In the genomic region with DNA sequence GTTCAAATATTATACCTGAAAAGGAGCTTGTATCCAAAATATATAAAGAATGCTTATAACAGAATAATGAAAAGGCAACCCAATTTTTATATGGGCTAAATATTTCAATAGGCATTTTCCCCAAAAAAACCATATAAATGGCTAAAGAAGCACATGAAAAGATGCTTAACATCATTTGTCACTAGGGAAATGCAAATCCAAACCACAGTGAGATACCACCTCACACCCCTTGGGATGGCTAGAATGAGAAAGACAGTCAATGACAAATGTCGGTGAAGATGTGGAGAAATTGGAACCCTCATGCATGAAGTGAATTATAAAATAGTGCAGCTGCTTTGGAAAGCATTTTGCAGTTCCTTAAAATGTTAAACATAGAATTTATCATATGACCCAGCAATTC, we compare ENCODE assay signal across 2 cellular contexts.
TF ChIP-seq lines count a peak whose summit lies in the region.

No MANE protein-coding gene starts in this region.

TF ChIP-seq in endothelial cell of umbilical vein, 7 proteins besides CTCF, POLR2A, EP300 and RAD21:
- TF ChIP-seq JUN (IDR thresholded peaks at IDR 0.05; ENCODE audit: borderline replicate concordance, insufficient read depth, insufficient read length, low read depth) (no peak), EZH2 (IDR thresholded peaks at IDR 0.05; ENCODE audit: borderline replicate concordance, low read depth, low read length, severe bottlenecking) (no peak), MYC (IDR thresholded peaks at IDR 0.05; ENCODE audit: low read depth, low read length) (no peak), GATA2 (IDR thresholded peaks at IDR 0.05; ENCODE audit: insufficient read depth, insufficient read length, low read depth, low read length) (no peak), POLR2AphosphoS5 (IDR thresholded peaks at IDR 0.05; ENCODE audit: insufficient read depth, low read depth, low read length) (no peak), FOS (IDR thresholded peaks at IDR 0.05; ENCODE audit: borderline replicate concordance, insufficient read depth, low read length) (no peak)
- TF ChIP-seq, protein P1, sequence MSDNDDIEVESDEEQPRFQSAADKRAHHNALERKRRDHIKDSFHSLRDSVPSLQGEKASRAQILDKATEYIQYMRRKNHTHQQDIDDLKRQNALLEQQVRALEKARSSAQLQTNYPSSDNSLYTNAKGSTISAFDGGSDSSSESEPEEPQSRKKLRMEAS (IDR thresholded peaks at IDR 0.05; ENCODE audit: insufficient read depth, insufficient read length): no peak

TF ChIP-seq in SK-N-SH, 30 proteins besides CTCF, POLR2A, EP300 and RAD21:
- TF ChIP-seq, protein P2, sequence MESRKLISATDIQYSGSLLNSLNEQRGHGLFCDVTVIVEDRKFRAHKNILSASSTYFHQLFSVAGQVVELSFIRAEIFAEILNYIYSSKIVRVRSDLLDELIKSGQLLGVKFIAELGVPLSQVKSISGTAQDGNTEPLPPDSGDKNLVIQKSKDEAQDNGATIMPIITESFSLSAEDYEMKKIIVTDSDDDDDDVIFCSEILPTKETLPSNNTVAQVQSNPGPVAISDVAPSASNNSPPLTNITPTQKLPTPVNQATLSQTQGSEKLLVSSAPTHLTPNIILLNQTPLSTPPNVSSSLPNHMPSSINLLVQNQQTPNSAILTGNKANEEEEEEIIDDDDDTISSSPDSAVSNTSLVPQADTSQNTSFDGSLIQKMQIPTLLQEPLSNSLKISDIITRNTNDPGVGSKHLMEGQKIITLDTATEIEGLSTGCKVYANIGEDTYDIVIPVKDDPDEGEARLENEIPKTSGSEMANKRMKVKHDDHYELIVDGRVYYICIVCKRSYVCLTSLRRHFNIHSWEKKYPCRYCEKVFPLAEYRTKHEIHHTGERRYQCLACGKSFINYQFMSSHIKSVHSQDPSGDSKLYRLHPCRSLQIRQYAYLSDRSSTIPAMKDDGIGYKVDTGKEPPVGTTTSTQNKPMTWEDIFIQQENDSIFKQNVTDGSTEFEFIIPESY (IDR thresholded peaks at IDR 0.05; ENCODE audit: borderline replicate concordance, low read depth): no peak
- no peak for TF ChIP-seq NRF1 (IDR thresholded peaks at IDR 0.05; ENCODE audit: low read depth, low read length)
- no peak for TF ChIP-seq CHD2 (IDR thresholded peaks at IDR 0.05; ENCODE audit: low read length, partially characterized antibody)
- no peak for TF ChIP-seq GABPA (IDR thresholded peaks at IDR 0.05; ENCODE audit: low read depth)
- TF ChIP-seq GATA2 (CRISPR knock-in tag; IDR thresholded peaks at IDR 0.05): no peak
- no peak for TF ChIP-seq JUND (IDR thresholded peaks at IDR 0.05)
- no peak for TF ChIP-seq FOXJ3 (CRISPR knock-in tag; IDR thresholded peaks at IDR 0.05)
- TF ChIP-seq EZH2phosphoT487 (IDR thresholded peaks at IDR 0.05; ENCODE audit: borderline replicate concordance, low read depth): no peak
- TF ChIP-seq NFIC (IDR thresholded peaks at IDR 0.05; ENCODE audit: borderline replicate concordance): no peak
- TF ChIP-seq POLR2AphosphoS5 (IDR thresholded peaks at IDR 0.05; ENCODE audit: low read depth, low read length): no peak
